Comparison of ENCODE assay signal across 8 cellular contexts in the genomic region with DNA sequence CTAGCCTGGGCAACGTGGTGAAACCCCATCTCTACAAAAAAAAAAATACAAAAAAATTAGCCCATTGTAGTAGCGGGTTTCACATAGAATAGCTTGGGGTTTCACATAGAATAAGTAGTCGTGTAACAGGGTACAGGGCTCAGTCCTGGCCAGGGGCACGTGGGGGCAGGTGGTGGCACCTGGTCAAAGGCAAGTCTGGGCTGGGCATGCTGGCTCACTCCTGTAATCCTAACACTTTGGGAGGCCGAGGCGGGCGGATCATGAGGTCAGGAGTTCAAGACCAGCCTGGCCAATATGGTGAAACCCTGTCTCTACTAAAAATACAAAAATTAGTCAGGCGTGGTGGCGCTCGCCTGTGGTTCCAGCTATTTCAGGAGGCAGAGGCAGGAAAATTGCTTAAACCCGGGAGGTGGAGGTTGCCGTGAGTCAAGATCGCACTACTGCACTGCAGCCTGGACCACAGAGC. TPM values are rescaled to one million over a fixed set of nuclear protein-coding genes. Genes with fewer than 3 reads are reported as not detected.
DNase-seq lines count a peak whose midpoint lies in the region; ATAC-seq and TF ChIP-seq lines count a peak whose summit lies in the region.
"Not testable (repeated sequence)": the region's sequence is repeated elsewhere in the genome, so short reads cannot be mapped to it uniquely, and the experiment has no call there.

No MANE protein-coding gene starts in this region.

- intact Hi-C loops in Calu3 (cut with micrococcal nuclease; ENCODE audit: unreplicated experiment): loop anchor here (2.0 to 5.0 kb wide), 2 partner anchors 36 to 61 kb away; no protein-coding TSS in a partner anchor
- intact Hi-C loops in HCT116 (cut with micrococcal nuclease): not testable (repeated sequence)

- H3K18ac ChIP-seq in neuronal stem cell (ENCODE audit: low read length): not testable (repeated sequence)

- H3K9me3 ChIP-seq in HCT116 (ENCODE audit: control insufficient read depth in 1 of 2, insufficient read depth in 1 of 2, low read depth in 1 of 2, low read length in 2 of 2); iPS-20b (ENCODE audit: insufficient read depth, low read depth, low read length); neuronal stem cell (replicated peaks in 1 of 2; ENCODE audit: control insufficient read depth in 2 of 2, insufficient read depth in 1 of 2, low read depth in 1 of 2, low read length in 2 of 2); thoracic aorta: not testable (repeated sequence)

- POLR2A ChIA-PET in HCT116 (lab: Charles Lee): interaction anchor here (0.6 to 3.4 kb wide), 18 partner anchors 9 to 469 kb away, joined by 3 to 107 read pairs (median 4); no protein-coding TSS in a partner anchor
- POLR2A ChIA-PET in activated CD8-positive, alpha-beta T cell treated with anti-CD3 and anti-CD28 coated beads, Interleukin-2, amount 10 ng/mL, durations not matched to agents 7 days and 5 days (lab: Charles Lee): interaction anchor here (1.3 to 1.9 kb wide), 2 partner anchors 14 to 27 kb away, joined by 3 to 6 read pairs; no protein-coding TSS in a partner anchor

- DNase-seq in Calu3; HCT116 (ENCODE audit: low read depth, low spot score); activated CD8-positive, alpha-beta T cell treated with anti-CD3 and anti-CD28 coated beads, Interleukin-2, amount 10 ng/mL, durations not matched to agents 7 days and 5 days; coronary artery (ENCODE audit: low spot score); neuronal stem cell (ENCODE audit: low spot score); thoracic aorta (ENCODE audit: low spot score): not testable (repeated sequence)
- DNase-seq in MV-4-11 (lab: John Stamatoyannopoulos, UW): peak; percentile 80

- H3K9me2 ChIP-seq in HCT116 (ENCODE audit: insufficient read depth): not testable (repeated sequence)

- CTCF ChIA-PET in Calu3 (lab: Charles Lee): interaction anchor here (0.5 to 1.5 kb wide), 7 partner anchors 9 to 370 kb away, joined by 3 to 15 read pairs (median 7); no protein-coding TSS in a partner anchor
- CTCF ChIA-PET in HCT116 (lab: Charles Lee): interaction anchor here (1.0 to 1.4 kb wide), 4 partner anchors 10 to 78 kb away, joined by 3 to 10 read pairs (median 4); partner anchors contain the start of gene VSIR
- CTCF ChIA-PET in activated CD8-positive, alpha-beta T cell treated with anti-CD3 and anti-CD28 coated beads, Interleukin-2, amount 10 ng/mL, durations not matched to agents 7 days and 5 days (lab: Charles Lee): interaction anchor here (0.9 to 3.1 kb wide), 7 partner anchors 11 to 197 kb away, joined by 3 to 20 read pairs (median 3); no protein-coding TSS in a partner anchor

- not testable (repeated sequence) for H4K91ac ChIP-seq in neuronal stem cell (ENCODE audit: low read depth, low read length, poor library complexity)

- not testable (repeated sequence) for H2BK15ac ChIP-seq in neuronal stem cell (ENCODE audit: low read length)

- peaks cover 47% of the 10 kb centered on the region for H3K4me1 Mint-ChIP-seq in Calu3 (ENCODE audit: low read depth, unreplicated experiment)
- peaks cover 43% of the 10 kb centered on the region for H3K4me1 Mint-ChIP-seq in activated CD8-positive, alpha-beta T cell treated with anti-CD3 and anti-CD28 coated beads, Interleukin-2, amount 10 ng/mL, durations not matched to agents 7 days and 5 days (ENCODE audit: low read depth)

- not testable (repeated sequence) for H4K8ac ChIP-seq in neuronal stem cell (ENCODE audit: low read depth, low read length)

- H3K79me1 ChIP-seq in neuronal stem cell (ENCODE audit: low read depth, low read length): not testable (repeated sequence)

- H3K4me3 Mint-ChIP-seq in Calu3 (ENCODE audit: low read depth, unreplicated experiment): peak overlapping the region; percentile 90
- peak overlapping the region; percentile 91 for H3K4me3 Mint-ChIP-seq in activated CD8-positive, alpha-beta T cell treated with anti-CD3 and anti-CD28 coated beads, Interleukin-2, amount 10 ng/mL, durations not matched to agents 7 days and 5 days

- H3K23ac ChIP-seq in neuronal stem cell (ENCODE audit: low read depth, low read length, poor library complexity): not testable (repeated sequence)

- not testable (repeated sequence) for H2BK5ac ChIP-seq in neuronal stem cell (ENCODE audit: low read length)

- H3K4me2 ChIP-seq in HCT116 (ENCODE audit: low read length): peak overlapping the region; percentile 81
- not testable (repeated sequence) for H3K4me2 ChIP-seq in neuronal stem cell (ENCODE audit: insufficient read depth, low read length, poor library complexity, severe bottlenecking)

- not testable (repeated sequence) for H2BK120ac ChIP-seq in neuronal stem cell (ENCODE audit: low read depth, low read length)

- not testable (repeated sequence) for H2BK12ac ChIP-seq in neuronal stem cell (ENCODE audit: low read length)

- not testable (repeated sequence) for BruUV-seq in Calu3 (replicated peaks; lab: Mats Ljungman, UMichigan)
- BruUV-seq in HCT116 (replicated peaks; lab: Mats Ljungman, UMichigan): TSS peak; percentile 82

- not testable (repeated sequence) for H2AFZ ChIP-seq in HCT116 (ENCODE audit: low read depth, low read length, poor library complexity, severe bottlenecking)
- H2AFZ ChIP-seq in neuronal stem cell (ENCODE audit: low read length): peak overlapping the region; percentile 98

- H3K4ac ChIP-seq in neuronal stem cell (ENCODE audit: low read length): not testable (repeated sequence)

- peak overlapping the region; percentile 70 for H3K27ac ChIP-seq in HCT116 (ENCODE audit: low read depth, low read length)
- H3K27ac ChIP-seq in coronary artery: peak overlapping the region; percentile 86 to 96
- H3K27ac ChIP-seq in iPS-20b (ENCODE audit: low read length): not testable (repeated sequence)
- H3K27ac ChIP-seq in neuronal stem cell (replicated peaks; ENCODE audit: low read length): peak overlapping the region; percentile 45
- peak overlapping the region; percentile 72 to 98 for H3K27ac ChIP-seq in thoracic aorta

- H3K27me3 Mint-ChIP-seq in Calu3 (ENCODE audit: unreplicated experiment); activated CD8-positive, alpha-beta T cell treated with anti-CD3 and anti-CD28 coated beads, Interleukin-2, amount 10 ng/mL, durations not matched to agents 7 days and 5 days (ENCODE audit: low read depth): not testable (repeated sequence)

- not testable (repeated sequence) for H3K14ac ChIP-seq in neuronal stem cell (ENCODE audit: low read length)

- H4K20me1 ChIP-seq in HCT116 (ENCODE audit: insufficient read depth): not testable (repeated sequence)

- peaks cover 34% of the 10 kb centered on the region for H3K36me3 Mint-ChIP-seq in Calu3 (ENCODE audit: insufficient read depth, unreplicated experiment)
- H3K36me3 Mint-ChIP-seq in activated CD8-positive, alpha-beta T cell treated with anti-CD3 and anti-CD28 coated beads, Interleukin-2, amount 10 ng/mL, durations not matched to agents 7 days and 5 days (ENCODE audit: low read depth): not testable (repeated sequence)

- WGBS in neuronal stem cell (ENCODE audit: extremely low coverage in 2 of 2, insufficient read length in 2 of 2, insufficient replicate concordance in 1 of 2), 2 donors: no CpG with 5 or more reads among the region's 13 CpGs

- peak overlapping the region; percentile 83 for H3K9ac ChIP-seq in HCT116 (ENCODE audit: low read length)
- H3K9ac ChIP-seq in iPS-20b (ENCODE audit: low read depth, low read length): peak overlapping the region; percentile 92; the same call in 1 of the 2 replicates
- H3K9ac ChIP-seq in neuronal stem cell (ENCODE audit: low read depth, low read length, poor library complexity): not testable (repeated sequence)

- not testable (repeated sequence) for H3K27me3 ChIP-seq in HCT116 (ENCODE audit: insufficient read depth, low read length); iPS-20b (ENCODE audit: insufficient read depth, low read length); neuronal stem cell (ENCODE audit: control insufficient read depth in 3 of 3, insufficient read depth in 3 of 3, low read depth in 1 of 3, low read length in 3 of 3); thoracic aorta (replicated peaks; ENCODE audit: insufficient read depth)

- not testable (repeated sequence) for TF ChIP-seq POLR2A in HCT116 (IDR thresholded peaks at IDR 0.05; ENCODE audit: borderline replicate concordance, extremely low read depth, insufficient read depth, insufficient read length)

- H3K27ac Mint-ChIP-seq in Calu3 (ENCODE audit: unreplicated experiment): peak overlapping the region; percentile 83
- H3K27ac Mint-ChIP-seq in activated CD8-positive, alpha-beta T cell treated with anti-CD3 and anti-CD28 coated beads, Interleukin-2, amount 10 ng/mL, durations not matched to agents 7 days and 5 days: not testable (repeated sequence)

- H3K4me1 ChIP-seq in HCT116 (ENCODE audit: control insufficient read depth in 1 of 2, insufficient read depth in 2 of 2, low read length in 2 of 2) (peaks cover 4 to 30% of the 10 kb centered on the region in 2 experiments; a peak in 3 of 4 replicates), neuronal stem cell (ENCODE audit: control insufficient read depth in 2 of 2, insufficient read depth in 1 of 2, low read depth in 1 of 2, low read length in 2 of 2) (peaks cover 9 to 11% of the 10 kb centered on the region in 2 donors), thoracic aorta (ENCODE audit: control insufficient read depth in 1 of 2, low read depth in 2 of 2) (peaks cover 31 to 40% of the 10 kb centered on the region in 2 donors)
- H3K4me1 ChIP-seq in iPS-20b (ENCODE audit: insufficient read depth, low read length): not testable (repeated sequence)

- H3K4me3 ChIP-seq in HCT116 (replicated peaks in 1 of 2; ENCODE audit: low read depth in 1 of 2, low read length in 2 of 2) (peak overlapping the region; percentile 73 to 98), coronary artery (peak overlapping the region; percentile 77), iPS-20b (ENCODE audit: low read length) (peak overlapping the region; percentile 93; the same call in 1 of the 2 replicates), neuronal stem cell (ENCODE audit: low read length in 2 of 2) (peak overlapping the region in 1 of 2 donors; percentile 93), thoracic aorta (peak overlapping the region; percentile 99)

- H3K79me2 ChIP-seq in HCT116 (ENCODE audit: insufficient read depth, low read length): peaks cover 43% of the 10 kb centered on the region

- TF ChIP-seq RAD21 in HCT116 (IDR thresholded peaks at IDR 0.05; ENCODE audit: low read depth): not testable (repeated sequence)

- H3K36me3 ChIP-seq in HCT116 (ENCODE audit: control insufficient read depth in 1 of 2, insufficient read depth in 2 of 2, low read length in 2 of 2); iPS-20b (ENCODE audit: insufficient read depth, low read depth, low read length); neuronal stem cell (replicated peaks in 1 of 2; ENCODE audit: control insufficient read depth in 2 of 2, insufficient read depth in 2 of 2, low read length in 2 of 2); thoracic aorta: not testable (repeated sequence)

- not testable (repeated sequence) for H3K9me3 Mint-ChIP-seq in Calu3 (ENCODE audit: low read depth, unreplicated experiment); activated CD8-positive, alpha-beta T cell treated with anti-CD3 and anti-CD28 coated beads, Interleukin-2, amount 10 ng/mL, durations not matched to agents 7 days and 5 days (ENCODE audit: insufficient read depth)

- H2AK5ac ChIP-seq in neuronal stem cell (ENCODE audit: low read depth, low read length): not testable (repeated sequence)

- RAD21 ChIA-PET in HCT116 (lab: Charles Lee; ENCODE audit: low non-redundant PET in 1 of 2, low total read pairs in 2 of 2, uncharacterized antibody in 2 of 2, unreplicated experiment in 2 of 2): interaction anchor here (0.9 to 1.6 kb wide), 2 partner anchors 9 to 45 kb away, joined by 7 read pairs; no protein-coding TSS in a partner anchor

- ATAC-seq in HCT116: peak; percentile 13; the same call in 1 of the 2 replicates
- ATAC-seq in activated CD8-positive, alpha-beta T cell treated with anti-CD3 and anti-CD28 coated beads, Interleukin-2, amount 10 ng/mL, durations not matched to agents 7 days and 5 days; thoracic aorta (ENCODE audit: insufficient number of reproducible peaks, low FRiP score, low read depth): not testable (repeated sequence)

- TF ChIP-seq CTCF in Calu3 (IDR thresholded peaks at IDR 0.05; ENCODE audit: unreplicated experiment); HCT116 (IDR thresholded peaks at IDR 0.05 in 2 of 3, conservative IDR thresholded peaks at IDR 0.05 in 1 of 3; ENCODE audit: borderline replicate concordance in 1 of 3, insufficient read depth in 1 of 3, low read depth in 2 of 3, low read length in 2 of 3); coronary artery (IDR thresholded peaks at IDR 0.05); thoracic aorta (IDR thresholded peaks at IDR 0.05): not testable (repeated sequence)

RNA-seq across cellular contexts. Expression of gene PSAP, which starts 0.6 kb away (rescaled TPM):
- total RNA-seq in Calu3 (2022): 840 and 1,050 TPM in 2 replicates
- total RNA-seq in HCT116 (2021; ENCODE audit: unreplicated experiment): 444 TPM
- 696 and 713 TPM in 2 replicates for polyA plus RNA-seq in HCT116 (2012)
- total RNA-seq in activated CD8-positive, alpha-beta T cell treated with anti-CD3 and anti-CD28 coated beads, Interleukin-2, amount 10 ng/mL, durations not matched to agents 7 days and 5 days: 100 to 1,000 TPM; 112 to 113 TPM
- 264 TPM for polyA plus RNA-seq in neuronal stem cell (2013, experiment 1 of 2)
- 263 TPM for polyA plus RNA-seq in neuronal stem cell (2013, experiment 2 of 2)
- total RNA-seq in thoracic aorta: 1,000 to 10,000 TPM; 1,091 to 1,135 TPM
